Comparison of ENCODE assay signal across 12 cellular contexts in the genomic region with DNA sequence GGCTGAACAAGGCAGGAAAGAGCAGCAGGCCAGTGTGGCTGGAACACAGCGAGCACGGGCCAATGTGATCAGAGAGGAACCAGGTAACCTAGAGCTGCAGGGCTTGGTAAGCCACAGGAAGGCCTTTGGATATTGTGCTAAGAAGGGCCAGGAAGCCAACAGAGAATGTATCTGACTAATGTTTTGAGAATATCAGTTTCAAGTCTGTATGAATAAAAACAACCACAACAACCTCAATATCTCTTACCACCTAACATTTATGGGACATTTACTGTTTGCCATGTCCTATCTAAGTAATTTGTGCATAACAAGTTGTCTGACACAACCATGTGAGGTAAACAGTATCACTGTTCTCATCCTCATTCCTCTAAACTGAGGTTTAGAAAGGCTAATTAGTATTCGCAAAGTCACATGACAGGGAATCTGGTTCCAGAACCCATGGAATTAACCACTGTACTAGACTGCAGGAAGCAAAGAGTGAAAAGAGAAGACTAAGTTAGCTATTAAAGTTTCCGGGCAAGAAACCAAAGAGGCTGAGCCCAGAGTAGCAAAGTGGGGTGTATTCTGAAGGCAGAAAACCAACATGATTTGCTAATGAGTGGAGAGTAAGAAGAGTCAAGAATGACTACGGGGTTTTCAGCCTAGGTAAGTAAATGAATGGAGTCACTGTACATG. TPM values are rescaled to one million over a fixed set of nuclear protein-coding genes. Genes with fewer than 3 reads are reported as not detected.
DNase-seq lines count a peak whose midpoint lies in the region; ATAC-seq and TF ChIP-seq lines count a peak whose summit lies in the region.
"Had no signal": no experiment of that assay in that cellular context is flagged by ENCODE, and none has a peak within 500 bp of the region (broad histone marks: within the 10 kb centered on the region; RNA-seq: fewer than 3 reads in every experiment).

No MANE protein-coding gene starts in this region.

- H3K36me3 Mint-ChIP-seq in Calu3 (ENCODE audit: insufficient read depth, unreplicated experiment): no peaks in the 10 kb centered on the region

- intact Hi-C loops in Calu3 (cut with micrococcal nuclease; ENCODE audit: unreplicated experiment): no loop called here

- peaks cover 21% of the 10 kb centered on the region for H3K4me1 Mint-ChIP-seq in Calu3 (ENCODE audit: low read depth, unreplicated experiment)

- no peak for TF ChIP-seq POLR2A in gastroesophageal sphincter (IDR thresholded peaks at IDR 0.05)

- no peak overlapping the region for H3K4me3 ChIP-seq in HUES64 (ENCODE audit: low read length)
- H3K4me3 ChIP-seq in epithelial cell of proximal tubule (ENCODE audit: low read depth, low read length): peak overlapping the region; percentile 37
- H3K4me3 ChIP-seq in gastroesophageal sphincter: no peak overlapping the region
- H3K4me3 ChIP-seq: heart right ventricle, SJSA1 had no signal

- CTCF ChIA-PET in Calu3 (lab: Charles Lee): interaction anchor here (0.8 kb wide), 1 partner anchor 10 kb away, joined by 4 read pairs; no protein-coding TSS in a partner anchor

- H3K27ac ChIP-seq in HUES64 (ENCODE audit: low read depth, low read length): no peak overlapping the region
- no peak overlapping the region for H3K27ac ChIP-seq in gastroesophageal sphincter
- H3K27ac ChIP-seq: parathyroid adenoma, SJSA1 had no signal

- peak overlapping the region; percentile 51 for H3K27ac Mint-ChIP-seq in Calu3 (ENCODE audit: unreplicated experiment)

- H3K4me1 ChIP-seq in HUES64 (ENCODE audit: insufficient read depth, low read length) (peaks cover 9% of the 10 kb centered on the region), gastroesophageal sphincter (peaks cover 2 to 56% (median 7%) of the 10 kb centered on the region in 3 donors)

- no peaks in the 10 kb centered on the region for H3K27me3 Mint-ChIP-seq in Calu3 (ENCODE audit: unreplicated experiment)

- WGBS in HUES64: 93% methylated on average over 5 of the region's 5 CpGs
- 62 to 67% methylated on average over 4 to 5 of the region's 5 CpGs for WGBS in gastroesophageal sphincter (ENCODE audit: low coverage in 1 of 2), 2 donors

- peak; percentile 65 for ATAC-seq in GM21390 (IDR thresholded peaks at IDR 0.05; ENCODE audit: unreplicated experiment)
- ATAC-seq in gastroesophageal sphincter: no peak
- ATAC-seq in GM21367 (IDR thresholded peaks at IDR 0.05; ENCODE audit: unreplicated experiment): no peak

- H3K9me3 ChIP-seq in HUES64 (ENCODE audit: insufficient read depth, low read depth, low read length) (no peaks in the 10 kb centered on the region), gastroesophageal sphincter (no peaks in the 10 kb centered on the region)
- H3K9me3 ChIP-seq: heart right ventricle, SJSA1 had no signal

- no TSS peak for BruUV-seq in Calu3 (replicated peaks; lab: Mats Ljungman, UMichigan)

- H3K9me3 Mint-ChIP-seq in Calu3 (ENCODE audit: low read depth, unreplicated experiment): no peaks in the 10 kb centered on the region

- DNase-seq in Calu3 (no peak), epithelial cell of proximal tubule (ENCODE audit: low read depth) (peak; percentile 92), NCI-H2081 treated with DMSO at 0.1 percent for 48 hours (lab: John Stamatoyannopoulos, UW) (no peak), EL (no peak)
- DNase-seq: H7, heart right ventricle had no signal

- no peak overlapping the region for H3K4me3 Mint-ChIP-seq in Calu3 (ENCODE audit: low read depth, unreplicated experiment)

- peak overlapping the region; percentile 14; the same call in 1 of the 2 replicates for H3K9ac ChIP-seq in HUES64 (ENCODE audit: low read depth, low read length)
- H3K9ac ChIP-seq: parathyroid adenoma had no signal

- TF ChIP-seq CTCF in Calu3 (IDR thresholded peaks at IDR 0.05; ENCODE audit: unreplicated experiment) (no peak), epithelial cell of proximal tubule (conservative IDR thresholded peaks at IDR 0.05; ENCODE audit: low read depth, low read length) (no peak), gastroesophageal sphincter (IDR thresholded peaks at IDR 0.05) (no peak)

- H3K36me3 ChIP-seq in HUES64 (ENCODE audit: insufficient read depth, low read length) (no peaks in the 10 kb centered on the region), gastroesophageal sphincter (no peaks in the 10 kb centered on the region)
- H3K36me3 ChIP-seq: SJSA1 had no signal

- H3K27me3 ChIP-seq in HUES64 (ENCODE audit: insufficient read depth, low read length): no peaks in the 10 kb centered on the region
- no peaks in the 10 kb centered on the region for H3K27me3 ChIP-seq in gastroesophageal sphincter
- H3K27me3 ChIP-seq: heart right ventricle, SJSA1 had no signal

- TF ChIP-seq EP300 in gastroesophageal sphincter (IDR thresholded peaks at IDR 0.05): no peak

RNA-seq across cellular contexts. Expression of gene SPRTN, which starts 38.9 kb away (rescaled TPM):
- total RNA-seq in Calu3 (2022) (17.4 and 19.7 TPM in 2 replicates), epithelial cell of proximal tubule (19.7 and 21.5 TPM in 2 replicates), gastroesophageal sphincter (10 to 100 TPM; 15.3 to 34.7 (median 20.7) TPM)
- polyA plus RNA-seq in HUES64 (2013, experiment 1 of 2): 7.4 TPM
- 10.5 TPM for polyA plus RNA-seq in HUES64 (2013, experiment 2 of 2)

RNA-seq across cellular contexts. Expression of gene EXOC8, which starts 39.4 kb away (rescaled TPM):
- total RNA-seq in Calu3 (2022) (24.5 and 26.2 TPM in 2 replicates), epithelial cell of proximal tubule (6.7 and 8.1 TPM in 2 replicates), gastroesophageal sphincter (10 to 100 TPM; 11.8 to 15.3 (median 14.4) TPM)
- polyA plus RNA-seq in HUES64 (2013, experiment 1 of 2): 4.1 TPM
- polyA plus RNA-seq in HUES64 (2013, experiment 2 of 2): 4.7 TPM

RNA-seq across cellular contexts. Expression of gene EGLN1, which starts 45.1 kb away (rescaled TPM):
- total RNA-seq in Calu3 (2022): 33.3 and 34.9 TPM in 2 replicates
- polyA plus RNA-seq in HUES64 (2013, experiment 1 of 2): 6.8 TPM
- 10.8 TPM for polyA plus RNA-seq in HUES64 (2013, experiment 2 of 2)
- total RNA-seq in epithelial cell of proximal tubule: 34.5 and 38.6 TPM in 2 replicates
- total RNA-seq in gastroesophageal sphincter: 10 to 100 TPM; 42.5 to 67.5 (median 56.7) TPM
